ENCODE assay signal across 30 cellular contexts in the genomic region with DNA sequence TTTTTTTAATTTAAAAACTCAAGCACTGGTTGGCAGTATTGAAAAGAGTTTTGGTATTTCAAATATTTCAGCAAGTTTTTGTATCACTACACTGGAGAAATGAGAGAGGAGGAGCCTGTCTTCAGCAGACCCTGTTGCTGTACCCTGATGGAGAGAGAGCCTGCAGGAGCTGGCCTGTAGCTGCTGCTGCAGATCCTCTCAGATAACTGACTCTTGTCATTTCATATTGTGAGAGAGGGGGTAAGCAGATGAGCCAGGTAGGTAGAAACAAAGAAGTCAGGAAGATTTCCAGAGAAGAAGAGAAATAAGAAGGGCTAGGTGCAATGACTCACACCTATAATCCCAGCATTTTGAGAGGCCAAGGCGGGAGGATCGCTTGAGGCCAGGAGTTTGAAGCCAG.
"Had no signal": no experiment of that assay in that cellular context is flagged by ENCODE, and none has a peak within 500 bp of the region (broad histone marks: within the 10 kb centered on the region; RNA-seq: fewer than 3 reads in every experiment).

No MANE protein-coding gene starts in this region.

- H3K9me3 ChIP-seq: left ventricle myocardium inferior, mucosa of descending colon, ovary, prostate gland had no signal

- DNase-seq: activated CD4-positive, alpha-beta T cell treated with anti-CD3 and anti-CD28 coated beads for 36 hours; activated CD4-positive, alpha-beta T cell treated with anti-CD3 and anti-CD28 coated beads, Interleukin-2, amount 50 U/mL, for 48 hours; activated CD4-positive, CD25-positive, alpha-beta regulatory T cell; activated gamma-delta T cell; activated naive CD4-positive, alpha-beta T cell treated with anti-CD3 and anti-CD28 coated beads, Interleukin-2, amount 10 ng/mL, durations not matched to agents 7 days and 5 days; activated naive CD8-positive, alpha-beta T cell treated with anti-CD3 and anti-CD28 coated beads, Interleukin-2, amount 50 U/mL, for 24 hours; activated T-cell treated with anti-CD3 and anti-CD28 coated beads, Interleukin-2, amount 50 U/mL, for 24 hours; amygdala; caudate nucleus; cortex of kidney; foreskin fibroblast; heart left ventricle; hypothalamus; kidney glomerular epithelial cell; left ventricle myocardium inferior; mesendoderm; mucosa of descending colon; nephron progenitor cell; ovary; retina; stimulated activated CD4-positive, alpha-beta T cell treated with anti-CD3 and anti-CD28 coated beads, Interleukin-12 subunit alpha, Interleukin-12 subunit beta, amount 100 ng/mL, for 4 hours; stimulated activated CD4-positive, alpha-beta T cell treated with anti-CD3 and anti-CD28 coated beads, Interleukin-4, amount 100 ng/mL, for 24 hours; stimulated activated naive B cell treated with anti-CD40 and anti-IgM and Interleukin-4, amounts not matched to agents 10 μg/mL and 1 μg/mL and 100 μg/mL, for 72 hours; T-cell had no signal

- ATAC-seq: activated CD4-positive, alpha-beta T cell treated with anti-CD3 and anti-CD28 coated beads for 36 hours; activated naive CD8-positive, alpha-beta T cell treated with anti-CD3 and anti-CD28 coated beads, Interleukin-2, amount 50 U/mL, for 24 hours; esophagus mucosa; heart left ventricle; mucosa of descending colon; sciatic nerve; stimulated activated naive B cell treated with anti-CD40 and anti-IgM and Interleukin-4, amounts not matched to agents 10 μg/mL and 1 μg/mL and 100 μg/mL, for 72 hours; T-cell had no signal

- H3K27ac Mint-ChIP-seq: activated CD4-positive, alpha-beta T cell treated with anti-CD3 and anti-CD28 coated beads for 36 hours; activated naive CD4-positive, alpha-beta T cell treated with anti-CD3 and anti-CD28 coated beads, Interleukin-2, amount 10 ng/mL, durations not matched to agents 7 days and 5 days; activated naive CD8-positive, alpha-beta T cell treated with anti-CD3 and anti-CD28 coated beads, Interleukin-2, amount 50 U/mL, for 24 hours; activated T-cell treated with anti-CD3 and anti-CD28 coated beads, Interleukin-2, amount 50 U/mL, for 24 hours; nephron progenitor cell; stimulated activated naive B cell treated with anti-CD40 and anti-IgM and Interleukin-4, amounts not matched to agents 10 μg/mL and 1 μg/mL and 100 μg/mL, for 72 hours; T-cell had no signal

- H3K27me3 ChIP-seq: heart left ventricle, ovary, tibial nerve had no signal

- H3K9me3 Mint-ChIP-seq: stimulated activated naive B cell treated with anti-CD40 and anti-IgM and Interleukin-4, amounts not matched to agents 10 μg/mL and 1 μg/mL and 100 μg/mL, for 72 hours; T-cell had no signal

- H3K4me3 Mint-ChIP-seq: activated CD4-positive, alpha-beta T cell treated with anti-CD3 and anti-CD28 coated beads for 36 hours; activated naive CD4-positive, alpha-beta T cell treated with anti-CD3 and anti-CD28 coated beads, Interleukin-2, amount 10 ng/mL, durations not matched to agents 7 days and 5 days; activated naive CD8-positive, alpha-beta T cell treated with anti-CD3 and anti-CD28 coated beads, Interleukin-2, amount 50 U/mL, for 24 hours; activated T-cell treated with anti-CD3 and anti-CD28 coated beads, Interleukin-2, amount 50 U/mL, for 24 hours; nephron progenitor cell; stimulated activated naive B cell treated with anti-CD40 and anti-IgM and Interleukin-4, amounts not matched to agents 10 μg/mL and 1 μg/mL and 100 μg/mL, for 72 hours; T-cell had no signal

- H3K27me3 Mint-ChIP-seq: activated CD4-positive, alpha-beta T cell treated with anti-CD3 and anti-CD28 coated beads for 36 hours; activated naive CD4-positive, alpha-beta T cell treated with anti-CD3 and anti-CD28 coated beads, Interleukin-2, amount 10 ng/mL, durations not matched to agents 7 days and 5 days; activated naive CD8-positive, alpha-beta T cell treated with anti-CD3 and anti-CD28 coated beads, Interleukin-2, amount 50 U/mL, for 24 hours; activated T-cell treated with anti-CD3 and anti-CD28 coated beads, Interleukin-2, amount 50 U/mL, for 24 hours; stimulated activated naive B cell treated with anti-CD40 and anti-IgM and Interleukin-4, amounts not matched to agents 10 μg/mL and 1 μg/mL and 100 μg/mL, for 72 hours; T-cell had no signal

- H3K36me3 ChIP-seq: heart left ventricle, left ventricle myocardium inferior, ovary, prostate gland, tibial nerve had no signal

- H3K36me3 Mint-ChIP-seq: activated naive CD4-positive, alpha-beta T cell treated with anti-CD3 and anti-CD28 coated beads, Interleukin-2, amount 10 ng/mL, durations not matched to agents 7 days and 5 days; T-cell had no signal

- H3K4me1 ChIP-seq: prostate gland had no signal

- H3K4me3 ChIP-seq: heart left ventricle, left ventricle myocardium inferior, lung, mucosa of descending colon, ovary, prostate gland, skin epidermis, tibial nerve had no signal

- H3K27ac ChIP-seq: heart left ventricle, left ventricle myocardium inferior, ovary, prostate gland, skin epidermis, tibial nerve had no signal
